Comparison of ENCODE assay signal across 8 cellular contexts in the genomic region with DNA sequence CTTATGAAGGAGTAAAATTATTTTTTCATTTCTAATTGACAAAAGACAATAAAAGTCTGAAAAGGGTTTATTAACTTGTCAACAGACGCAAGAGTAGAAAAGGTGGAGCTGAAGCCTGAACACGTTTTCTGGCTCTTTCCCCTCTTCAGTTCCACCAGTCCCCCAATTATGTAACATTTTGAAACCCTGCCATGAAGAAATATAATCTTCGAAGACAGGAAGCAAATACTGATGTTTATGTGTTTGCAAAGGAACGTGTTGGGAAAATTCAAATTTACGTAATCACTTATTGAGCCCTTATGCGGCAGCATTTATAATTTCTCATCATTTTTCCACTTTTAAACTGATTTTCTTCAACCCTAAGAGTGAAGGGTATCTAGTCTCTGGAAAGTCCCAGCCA. TPM values are rescaled to one million over a fixed set of nuclear protein-coding genes. Genes with fewer than 3 reads are reported as not detected.
A peak's percentile ranks its signal among the peaks of the same experiment; 100 is the strongest.
DNase-seq lines count a peak whose midpoint lies in the region; ATAC-seq, FAIRE-seq and TF ChIP-seq lines count a peak whose summit lies in the region.

No MANE protein-coding gene starts in this region.

- H3K36me3 ChIP-seq in DOHH2 (ENCODE audit: control insufficient read depth, low read length), result peaks cover 14% of the 10 kb centered on the region
- H3K36me3 ChIP-seq in OCI-LY3 (replicated peaks; ENCODE audit: low read depth, low read length), result peaks cover 14% of the 10 kb centered on the region
- H3K36me3 ChIP-seq in endothelial cell of umbilical vein (ENCODE audit: control insufficient read depth in 2 of 2, extremely low read depth in 1 of 2, insufficient read depth in 2 of 2, low read length in 2 of 2), result peaks cover 4 to 6% of the 10 kb centered on the region in 2 experiments
- H3K36me3 ChIP-seq in osteoblast (ENCODE audit: insufficient read depth, low read length), result peaks cover 8% of the 10 kb centered on the region

- no peak for DNase-seq in endothelial cell of umbilical vein (ENCODE audit: low read depth, low spot score)
- DNase-seq in osteoblast (ENCODE audit: insufficient read length, low spot score, missing footprints), result no peak
- DNase-seq in RPMI8226, result no peak
- no peak for DNase-seq in activated CD4-positive, alpha-beta T cell treated with anti-CD3 and anti-CD28 coated beads, Interleukin-2, amount 50 U/mL, for 48 hours
- DNase-seq in hepatic stellate cell (ENCODE audit: low spot score), result no peak

- FAIRE-seq in endothelial cell of umbilical vein (lab: Jason Lieb, UNC), result peak; percentile 28

- H3K27me3 ChIP-seq in DOHH2 (ENCODE audit: control insufficient read depth, low read length) (no peaks in the 10 kb centered on the region), OCI-LY3 (ENCODE audit: low read depth, low read length) (no peaks in the 10 kb centered on the region), endothelial cell of umbilical vein (ENCODE audit: control insufficient read depth in 2 of 2, insufficient read depth in 2 of 2, low read length in 2 of 2) (no peaks in the 10 kb centered on the region), osteoblast (ENCODE audit: insufficient read depth, low read length) (no peaks in the 10 kb centered on the region)

- H3K4me3 ChIP-seq in DOHH2 (ENCODE audit: low read length) (peak overlapping the region; percentile 90), OCI-LY3 (ENCODE audit: low read length) (peak overlapping the region; percentile 91), endothelial cell of umbilical vein (replicated peaks in 1 of 3; ENCODE audit: insufficient read depth in 1 of 3, low read depth in 1 of 3, low read length in 3 of 3) (peak overlapping the region; percentile 77 to 96 (median 86)), osteoblast (ENCODE audit: insufficient read depth, low read length) (peak overlapping the region; percentile 98)

- H3K9me1 ChIP-seq in endothelial cell of umbilical vein (replicated peaks; ENCODE audit: control insufficient read depth, extremely low read depth, insufficient read depth, low read length), result no peaks in the 10 kb centered on the region

- H3K4me2 ChIP-seq in DOHH2 (ENCODE audit: low read length) (peak overlapping the region; percentile 87), OCI-LY3 (ENCODE audit: low read length) (peak overlapping the region; percentile 95), endothelial cell of umbilical vein (ENCODE audit: insufficient read depth, low read length) (peak overlapping the region; percentile 99), osteoblast (ENCODE audit: insufficient read depth, low read length) (peak overlapping the region; percentile 99)

- peaks cover 23% of the 10 kb centered on the region for H3K4me1 ChIP-seq in DOHH2 (ENCODE audit: control insufficient read depth, low read length)
- peaks cover 26% of the 10 kb centered on the region for H3K4me1 ChIP-seq in OCI-LY3 (ENCODE audit: low read length)
- peaks cover 5% of the 10 kb centered on the region for H3K4me1 ChIP-seq in endothelial cell of umbilical vein (ENCODE audit: control insufficient read depth, extremely low read depth, insufficient read depth, low read length)
- H3K4me1 ChIP-seq in osteoblast (ENCODE audit: insufficient read depth, low read length), result peaks cover 16% of the 10 kb centered on the region

- H4K20me1 ChIP-seq in DOHH2 (ENCODE audit: control insufficient read depth, insufficient read depth, low read depth, low read length), result 0 out of 2 replicates have a peak, but pooled peaks cover 5% of the 10 kb centered on the region
- H4K20me1 ChIP-seq in OCI-LY3 (ENCODE audit: insufficient read depth, low read length), result no peaks in the 10 kb centered on the region
- no peaks in the 10 kb centered on the region for H4K20me1 ChIP-seq in endothelial cell of umbilical vein (replicated peaks; ENCODE audit: control insufficient read depth, extremely low read depth, insufficient read depth, low read length)
- peaks cover 7% of the 10 kb centered on the region for H4K20me1 ChIP-seq in osteoblast (ENCODE audit: insufficient read depth, low read length)

- H3K27ac ChIP-seq in DOHH2 (ENCODE audit: low read depth, low read length), result no peak overlapping the region
- H3K27ac ChIP-seq in OCI-LY3 (ENCODE audit: low read length), result peak overlapping the region; percentile 59
- peak overlapping the region; percentile 69 for H3K27ac ChIP-seq in endothelial cell of umbilical vein (ENCODE audit: insufficient read depth, low read depth, low read length)
- H3K27ac ChIP-seq in osteoblast (ENCODE audit: low read depth, low read length), result peak overlapping the region; percentile 94

- no TSS peak for BruUV-seq in endothelial cell of umbilical vein (replicated peaks; lab: Mats Ljungman, UMichigan)

- H3F3A ChIP-seq in DOHH2 (ENCODE audit: control insufficient read depth, insufficient read depth), result 0 out of 2 replicates have a peak, but pooled peaks cover 3% of the 10 kb centered on the region

- POLR2A ChIA-PET in endothelial cell of umbilical vein (lab: Charles Lee), result no interaction called here

- ATAC-seq in GM21526 (IDR thresholded peaks at IDR 0.05; ENCODE audit: low FRiP score, unreplicated experiment), result no peak

- intact Hi-C loops in endothelial cell of umbilical vein (cut with micrococcal nuclease), result loop anchor here (2.0 to 10.0 kb wide), 2 partner anchors 106 to 322 kb away; no protein-coding TSS in a partner anchor

- TF ChIP-seq CTCF in DOHH2 (IDR thresholded peaks at IDR 0.05; ENCODE audit: low read depth, low read length, poor library complexity, severe bottlenecking) (no peak), OCI-LY3 (IDR thresholded peaks at IDR 0.05; ENCODE audit: low read depth, low read length) (no peak), endothelial cell of umbilical vein (IDR thresholded peaks at IDR 0.05; ENCODE audit: extremely low read depth in 1 of 2, insufficient read depth in 1 of 2, low read depth in 1 of 2, low read length in 2 of 2) (no peak), osteoblast (IDR thresholded peaks at IDR 0.05; ENCODE audit: extremely low read depth, low read depth, low read length) (no peak)

- H3K9me3 ChIP-seq in DOHH2 (ENCODE audit: control insufficient read depth, insufficient read depth, low read length), result no peaks in the 10 kb centered on the region
- H3K9me3 ChIP-seq in OCI-LY3 (ENCODE audit: insufficient read depth, low read length), result no peaks in the 10 kb centered on the region
- H3K9me3 ChIP-seq in endothelial cell of umbilical vein (replicated peaks; ENCODE audit: control insufficient read depth, insufficient read depth, low read length), result no peaks in the 10 kb centered on the region
- no peaks in the 10 kb centered on the region for H3K9me3 ChIP-seq in osteoblast (ENCODE audit: low read depth, low read length)

- dilution Hi-C loops in endothelial cell of umbilical vein (cut with MboI; ENCODE audit: extremely low pct_ligation_motif_present, low sequenced_read_pairs), result no loop called here

- no peaks in the 10 kb centered on the region for H3K9me2 ChIP-seq in DOHH2 (replicated peaks; ENCODE audit: control insufficient read depth, low read length)

- no peak for TF ChIP-seq POLR2A in endothelial cell of umbilical vein (IDR thresholded peaks at IDR 0.05; ENCODE audit: low read depth, low read length)

- H3K9ac ChIP-seq in OCI-LY3 (ENCODE audit: low read length) (peak overlapping the region; percentile 89), endothelial cell of umbilical vein (replicated peaks; ENCODE audit: extremely low read depth, insufficient read depth, low read length) (peak overlapping the region; percentile 93)

- no peak overlapping the region for H2AFZ ChIP-seq in OCI-LY3 (ENCODE audit: low read depth, low read length)
- H2AFZ ChIP-seq in endothelial cell of umbilical vein (ENCODE audit: low read depth, low read length), result peak overlapping the region; percentile 62
- H2AFZ ChIP-seq in osteoblast (ENCODE audit: low read length), result peak overlapping the region; percentile 100

- H3K79me2 ChIP-seq in DOHH2 (ENCODE audit: control insufficient read depth, low read length) (peaks cover 38% of the 10 kb centered on the region), OCI-LY3 (ENCODE audit: low read length) (peaks cover 38% of the 10 kb centered on the region), endothelial cell of umbilical vein (ENCODE audit: control insufficient read depth, insufficient read depth, low read length) (peaks cover 15% of the 10 kb centered on the region), osteoblast (ENCODE audit: insufficient read depth, low read length) (peaks cover 36% of the 10 kb centered on the region)

- CTCF ChIA-PET in endothelial cell of umbilical vein (lab: Charles Lee), result interaction anchor here (1.1 to 2.8 kb wide), 2 partner anchors 15 to 193 kb away, joined by 3 to 24 read pairs; no protein-coding TSS in a partner anchor

TF ChIP-seq in endothelial cell of umbilical vein, 7 proteins besides CTCF, POLR2A, EP300 and RAD21 (continues in another document):
- TF ChIP-seq POLR2AphosphoS5 (IDR thresholded peaks at IDR 0.05; ENCODE audit: insufficient read depth, low read depth, low read length), result no peak
- TF ChIP-seq, protein P1, sequence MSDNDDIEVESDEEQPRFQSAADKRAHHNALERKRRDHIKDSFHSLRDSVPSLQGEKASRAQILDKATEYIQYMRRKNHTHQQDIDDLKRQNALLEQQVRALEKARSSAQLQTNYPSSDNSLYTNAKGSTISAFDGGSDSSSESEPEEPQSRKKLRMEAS (IDR thresholded peaks at IDR 0.05; ENCODE audit: insufficient read depth, insufficient read length), result no peak
- TF ChIP-seq JUN (IDR thresholded peaks at IDR 0.05; ENCODE audit: borderline replicate concordance, insufficient read depth, insufficient read length, low read depth), result no peak
- TF ChIP-seq MYC (IDR thresholded peaks at IDR 0.05; ENCODE audit: low read depth, low read length), result no peak

RNA-seq across cellular contexts. Expression of a gene that starts 0.8 kb away (rescaled TPM):
- total RNA-seq in endothelial cell of umbilical vein (20.4 and 31.1 TPM in 2 replicates), osteoblast (54.8 and 63.7 TPM in 2 replicates)
- 8.8 and 14.6 TPM in 2 replicates for polyA plus RNA-seq in endothelial cell of umbilical vein
- polyA plus RNA-seq in endothelial cell of umbilical vein (2011; cell fraction: cytosol; rRNA removed), result 12.2 and 14.0 TPM in 2 replicates
- polyA plus RNA-seq in endothelial cell of umbilical vein (2011; cell fraction: nucleus; rRNA removed), result 15.8 and 16.5 TPM in 2 replicates
- polyA plus RNA-seq in endothelial cell of umbilical vein (2012), result 19.6 and 20.7 TPM in 2 replicates
- 30.5 and 31.1 TPM in 2 replicates for polyA minus RNA-seq in endothelial cell of umbilical vein
- 28.6 TPM for polyA minus RNA-seq in endothelial cell of umbilical vein (2011; cell fraction: cytosol; rRNA and poly(A)+ RNA removed)
- polyA minus RNA-seq in endothelial cell of umbilical vein (2011; cell fraction: nucleus; rRNA and poly(A)+ RNA removed), result 33.9 and 48.7 TPM in 2 replicates

RNA-seq across cellular contexts. Expression of a gene that starts 19.7 kb away (rescaled TPM):
- total RNA-seq in endothelial cell of umbilical vein, result 18.7 and 23.3 TPM in 2 replicates
- polyA plus RNA-seq in endothelial cell of umbilical vein, result 9.0 and 13.0 TPM in 2 replicates
- 13.3 and 13.5 TPM in 2 replicates for polyA plus RNA-seq in endothelial cell of umbilical vein (2011; cell fraction: cytosol; rRNA removed)
- 14.0 and 19.6 TPM in 2 replicates for polyA plus RNA-seq in endothelial cell of umbilical vein (2011; cell fraction: nucleus; rRNA removed)
- 9.9 and 10.0 TPM in 2 replicates for polyA plus RNA-seq in endothelial cell of umbilical vein (2012)
- polyA minus RNA-seq in endothelial cell of umbilical vein, result 13.6 and 14.4 TPM in 2 replicates
- 6.5 TPM for polyA minus RNA-seq in endothelial cell of umbilical vein (2011; cell fraction: cytosol; rRNA and poly(A)+ RNA removed)
- 6.2 and 10.0 TPM in 2 replicates for polyA minus RNA-seq in endothelial cell of umbilical vein (2011; cell fraction: nucleus; rRNA and poly(A)+ RNA removed)
- total RNA-seq in osteoblast, result 14.1 and 17.7 TPM in 2 replicates
